In the genomic region with DNA sequence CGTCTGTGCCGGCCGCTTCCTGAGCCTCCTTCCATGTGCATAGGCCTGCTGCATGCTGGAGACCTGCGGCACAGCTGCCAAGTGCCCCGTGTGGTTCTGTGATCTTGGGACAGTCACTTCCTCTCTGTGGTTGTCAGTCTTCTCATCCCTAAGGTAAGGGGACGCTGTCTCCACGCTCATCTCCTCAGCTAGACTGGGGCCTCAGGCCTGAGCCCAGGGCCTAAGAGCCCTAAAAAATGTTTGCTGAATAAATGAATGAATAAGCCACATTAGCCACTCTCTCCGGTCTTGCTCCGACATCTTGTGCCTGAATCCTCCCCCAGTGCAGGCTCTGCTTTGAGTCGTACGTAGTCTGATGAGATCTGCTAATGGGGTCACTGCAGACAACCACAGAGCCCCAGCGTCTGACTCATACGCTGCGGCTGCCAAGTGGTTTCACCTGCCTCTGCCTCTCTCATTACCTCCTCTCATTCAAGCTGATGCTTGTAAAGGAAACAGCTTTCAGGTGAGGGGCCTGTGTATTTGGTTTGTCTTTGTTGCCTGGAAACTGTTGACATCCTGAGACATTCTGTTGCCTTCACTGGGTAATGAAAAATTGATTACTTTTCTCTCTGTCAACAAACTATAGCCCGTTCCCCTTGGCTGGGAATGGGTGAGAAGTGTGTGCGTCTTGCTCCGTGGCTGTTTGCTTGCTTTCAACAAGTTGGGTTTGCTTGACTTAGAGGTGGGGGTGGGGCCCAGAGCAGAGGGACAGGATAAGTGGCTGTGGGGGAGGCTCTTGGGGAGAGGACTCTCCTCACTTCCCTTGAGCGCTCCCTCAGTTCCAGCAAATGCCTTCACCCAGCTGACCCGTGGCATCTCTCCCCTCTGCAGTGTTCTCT, we compare ENCODE assay signal across 1 cellular context.
A peak's percentile ranks its signal among the peaks of the same experiment; 100 is the strongest.
TF ChIP-seq lines count a peak whose summit lies in the region.

No MANE protein-coding gene starts in this region.

TF ChIP-seq in K562, 482 proteins besides CTCF, POLR2A, EP300 and RAD21 (continued from another document and continues in another):
- TF ChIP-seq, protein P1, sequence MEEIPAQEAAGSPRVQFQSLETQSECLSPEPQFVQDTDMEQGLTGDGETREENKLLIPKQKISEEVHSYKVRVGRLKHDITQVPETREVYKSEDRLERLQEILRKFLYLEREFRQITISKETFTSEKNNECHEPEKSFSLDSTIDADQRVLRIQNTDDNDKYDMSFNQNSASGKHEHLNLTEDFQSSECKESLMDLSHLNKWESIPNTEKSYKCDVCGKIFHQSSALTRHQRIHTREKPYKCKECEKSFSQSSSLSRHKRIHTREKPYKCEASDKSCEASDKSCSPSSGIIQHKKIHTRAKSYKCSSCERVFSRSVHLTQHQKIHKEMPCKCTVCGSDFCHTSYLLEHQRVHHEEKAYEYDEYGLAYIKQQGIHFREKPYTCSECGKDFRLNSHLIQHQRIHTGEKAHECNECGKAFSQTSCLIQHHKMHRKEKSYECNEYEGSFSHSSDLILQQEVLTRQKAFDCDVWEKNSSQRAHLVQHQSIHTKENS (CRISPR knock-in tag; IDR thresholded peaks at IDR 0.05) = no peak
- TF ChIP-seq FOSL1 (tag; conservative IDR thresholded peaks at IDR 0.05) (peak; percentile 84), CREM (IDR thresholded peaks at IDR 0.05; ENCODE audit: low read depth) (peak; percentile 57; the same call in 1 of the 2 replicates), SMAD4 (CRISPR knock-in tag; conservative IDR thresholded peaks at IDR 0.05) (0 out of 2 replicates have a peak, but pooled peaks have one; percentile 45), TCF3 (CRISPR knock-in tag; IDR thresholded peaks at IDR 0.05) (0 out of 2 replicates have a peak, but pooled peaks have one; percentile 29), TAF7 (tag; IDR thresholded peaks at IDR 0.05) (no peak), ZBED1 (IDR thresholded peaks at IDR 0.05) (no peak), BHLHE40 (IDR thresholded peaks at IDR 0.05; ENCODE audit: low read length) (peak; percentile 45; the same call in 1 of the 2 replicates), CREBBP (IDR thresholded peaks at IDR 0.05; ENCODE audit: low read depth, low read length) (no peak), SRSF7 (optimal IDR thresholded peaks at IDR 0.05; ENCODE audit: low read depth, low read length) (no peak), ZNF766 (CRISPR knock-in tag; conservative IDR thresholded peaks at IDR 0.05) (no peak), ETV1 (tag; conservative IDR thresholded peaks at IDR 0.05; ENCODE audit: low read depth) (no peak), SMAD3 (CRISPR knock-in tag; conservative IDR thresholded peaks at IDR 0.05) (no peak), CEBPG (CRISPR knock-in tag; IDR thresholded peaks at IDR 0.05) (no peak), CEBPG (tag; conservative IDR thresholded peaks at IDR 0.05 in 1 of 2, IDR thresholded peaks at IDR 0.05 in 1 of 2) (no peak), SPI1 (IDR thresholded peaks at IDR 0.05; ENCODE audit: borderline replicate concordance, low read depth, low read length) (peak; percentile 93), TGIF2 (CRISPR knock-in tag; IDR thresholded peaks at IDR 0.05) (no peak), BRCA1 (IDR thresholded peaks at IDR 0.05) (no peak), BRCA1 (CRISPR knock-in tag; IDR thresholded peaks at IDR 0.05) (no peak), NFYB (IDR thresholded peaks at IDR 0.05; ENCODE audit: extremely low read depth, insufficient read length) (no peak), RHOXF2B (CRISPR knock-in tag; conservative IDR thresholded peaks at IDR 0.05) (no peak), TCFL5 (CRISPR knock-in tag; conservative IDR thresholded peaks at IDR 0.05) (no peak), YY1 (IDR thresholded peaks at IDR 0.05; ENCODE audit: borderline replicate concordance in 1 of 3, control insufficient read depth in 1 of 3, extremely low read depth in 1 of 3, insufficient read depth in 3 of 3, insufficient read length in 1 of 3, insufficient replicate concordance in 2 of 3, low read depth in 1 of 3, low read length in 2 of 3) (peak in 1 of 3 experiments; percentile 74), FOXK2 (conservative IDR thresholded peaks at IDR 0.05 in 1 of 2, IDR thresholded peaks at IDR 0.05 in 1 of 2; ENCODE audit: low read depth in 2 of 2) (no peak), SIRT6 (IDR thresholded peaks at IDR 0.05; ENCODE audit: low read depth, low read length) (no peak), KLF16 (IDR thresholded peaks at IDR 0.05) (peak; percentile 22; the same call in 1 of the 2 replicates), DNMT1 (IDR thresholded peaks at IDR 0.05) (no peak), ARID1B (IDR thresholded peaks at IDR 0.05) (peak; percentile 44; the same call in 1 of the 2 replicates), MCM7 (IDR thresholded peaks at IDR 0.05) (no peak), BRD4 (IDR thresholded peaks at IDR 0.05) (no peak), GTF2A2 (tag; IDR thresholded peaks at IDR 0.05) (no peak), NRF1 (conservative IDR thresholded peaks at IDR 0.05 in 1 of 2, IDR thresholded peaks at IDR 0.05 in 1 of 2) (no peak), ATF1 (CRISPR knock-in tag; IDR thresholded peaks at IDR 0.05) (no peak), ATF1 (tag; IDR thresholded peaks at IDR 0.05) (no peak), RB1 (IDR thresholded peaks at IDR 0.05; ENCODE audit: low read depth) (no peak), ZBTB1 (CRISPR knock-in tag; IDR thresholded peaks at IDR 0.05; ENCODE audit: borderline replicate concordance, low read depth) (peak; percentile 66; the same call in 1 of the 2 replicates)
- TF ChIP-seq, protein P2, sequence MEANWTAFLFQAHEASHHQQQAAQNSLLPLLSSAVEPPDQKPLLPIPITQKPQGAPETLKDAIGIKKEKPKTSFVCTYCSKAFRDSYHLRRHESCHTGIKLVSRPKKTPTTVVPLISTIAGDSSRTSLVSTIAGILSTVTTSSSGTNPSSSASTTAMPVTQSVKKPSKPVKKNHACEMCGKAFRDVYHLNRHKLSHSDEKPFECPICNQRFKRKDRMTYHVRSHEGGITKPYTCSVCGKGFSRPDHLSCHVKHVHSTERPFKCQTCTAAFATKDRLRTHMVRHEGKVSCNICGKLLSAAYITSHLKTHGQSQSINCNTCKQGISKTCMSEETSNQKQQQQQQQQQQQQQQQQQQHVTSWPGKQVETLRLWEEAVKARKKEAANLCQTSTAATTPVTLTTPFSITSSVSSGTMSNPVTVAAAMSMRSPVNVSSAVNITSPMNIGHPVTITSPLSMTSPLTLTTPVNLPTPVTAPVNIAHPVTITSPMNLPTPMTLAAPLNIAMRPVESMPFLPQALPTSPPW (CRISPR knock-in tag; IDR thresholded peaks at IDR 0.05) = no peak
- TF ChIP-seq, protein P3, sequence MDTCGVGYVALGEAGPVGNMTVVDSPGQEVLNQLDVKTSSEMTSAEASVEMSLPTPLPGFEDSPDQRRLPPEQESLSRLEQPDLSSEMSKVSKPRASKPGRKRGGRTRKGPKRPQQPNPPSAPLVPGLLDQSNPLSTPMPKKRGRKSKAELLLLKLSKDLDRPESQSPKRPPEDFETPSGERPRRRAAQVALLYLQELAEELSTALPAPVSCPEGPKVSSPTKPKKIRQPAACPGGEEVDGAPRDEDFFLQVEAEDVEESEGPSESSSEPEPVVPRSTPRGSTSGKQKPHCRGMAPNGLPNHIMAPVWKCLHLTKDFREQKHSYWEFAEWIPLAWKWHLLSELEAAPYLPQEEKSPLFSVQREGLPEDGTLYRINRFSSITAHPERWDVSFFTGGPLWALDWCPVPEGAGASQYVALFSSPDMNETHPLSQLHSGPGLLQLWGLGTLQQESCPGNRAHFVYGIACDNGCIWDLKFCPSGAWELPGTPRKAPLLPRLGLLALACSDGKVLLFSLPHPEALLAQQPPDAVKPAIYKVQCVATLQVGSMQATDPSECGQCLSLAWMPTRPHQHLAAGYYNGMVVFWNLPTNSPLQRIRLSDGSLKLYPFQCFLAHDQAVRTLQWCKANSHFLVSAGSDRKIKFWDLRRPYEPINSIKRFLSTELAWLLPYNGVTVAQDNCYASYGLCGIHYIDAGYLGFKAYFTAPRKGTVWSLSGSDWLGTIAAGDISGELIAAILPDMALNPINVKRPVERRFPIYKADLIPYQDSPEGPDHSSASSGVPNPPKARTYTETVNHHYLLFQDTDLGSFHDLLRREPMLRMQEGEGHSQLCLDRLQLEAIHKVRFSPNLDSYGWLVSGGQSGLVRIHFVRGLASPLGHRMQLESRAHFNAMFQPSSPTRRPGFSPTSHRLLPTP (IDR thresholded peaks at IDR 0.05; ENCODE audit: borderline replicate concordance, extremely low read depth, insufficient read length) = no peak
- TF ChIP-seq, protein P4, sequence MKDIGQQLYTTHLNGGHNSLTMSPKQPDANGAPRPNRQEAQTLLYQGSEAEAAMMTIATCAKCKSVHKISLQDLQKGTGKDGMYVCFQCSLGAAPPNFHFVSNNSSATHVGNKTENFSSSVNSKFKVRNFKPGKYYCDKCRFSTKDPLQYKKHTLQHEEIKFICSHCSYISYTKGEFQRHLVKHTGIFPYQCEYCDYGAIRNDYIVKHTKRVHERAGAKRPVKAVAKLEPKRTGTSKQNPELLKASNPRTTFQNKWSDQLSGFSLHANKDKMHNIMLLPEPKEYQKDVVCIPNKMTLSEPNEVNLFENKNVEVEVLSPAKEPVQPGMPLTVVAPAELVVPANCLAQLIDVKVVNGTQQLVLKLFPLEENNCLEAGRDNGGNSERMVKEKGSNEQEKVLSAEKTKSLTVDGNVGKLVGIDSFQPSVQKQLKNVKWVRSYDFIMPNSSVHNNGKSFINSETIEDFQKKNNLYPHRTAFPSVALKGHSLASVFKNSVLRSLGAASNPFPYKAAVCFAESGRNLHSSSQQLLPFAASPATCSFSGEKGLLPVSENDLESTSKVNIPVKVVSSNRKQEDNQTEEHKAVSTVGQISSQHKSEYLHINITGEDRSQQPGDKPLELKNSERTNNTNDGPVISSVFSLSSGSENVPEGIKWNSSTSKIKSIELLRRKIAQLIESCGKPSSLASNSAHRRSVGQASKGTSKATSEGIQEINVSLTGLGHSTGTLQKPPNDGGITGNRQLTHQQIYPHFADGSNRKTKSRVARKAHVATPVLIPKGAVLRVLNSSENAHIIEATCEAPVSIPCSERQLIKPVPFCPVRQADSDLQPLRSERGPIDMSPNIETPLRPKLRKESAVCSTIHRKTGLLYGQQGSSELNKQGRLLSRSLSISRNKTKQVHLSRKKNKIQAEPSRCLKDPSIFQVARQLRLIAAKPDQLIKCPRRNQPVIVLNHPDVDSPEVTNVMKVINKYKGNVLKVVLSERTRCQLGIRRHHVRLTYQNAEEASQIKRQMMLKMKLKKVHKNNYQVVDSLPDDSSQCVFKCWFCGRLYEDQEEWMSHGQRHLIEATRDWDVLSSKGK (CRISPR knock-in tag; IDR thresholded peaks at IDR 0.05) = no peak
- TF ChIP-seq, protein P5, sequence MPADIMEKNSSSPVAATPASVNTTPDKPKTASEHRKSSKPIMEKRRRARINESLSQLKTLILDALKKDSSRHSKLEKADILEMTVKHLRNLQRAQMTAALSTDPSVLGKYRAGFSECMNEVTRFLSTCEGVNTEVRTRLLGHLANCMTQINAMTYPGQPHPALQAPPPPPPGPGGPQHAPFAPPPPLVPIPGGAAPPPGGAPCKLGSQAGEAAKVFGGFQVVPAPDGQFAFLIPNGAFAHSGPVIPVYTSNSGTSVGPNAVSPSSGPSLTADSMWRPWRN (IDR thresholded peaks at IDR 0.05; ENCODE audit: low read depth) = peak; percentile 62; the same call in 1 of the 2 replicates
- TF ChIP-seq, protein P6, sequence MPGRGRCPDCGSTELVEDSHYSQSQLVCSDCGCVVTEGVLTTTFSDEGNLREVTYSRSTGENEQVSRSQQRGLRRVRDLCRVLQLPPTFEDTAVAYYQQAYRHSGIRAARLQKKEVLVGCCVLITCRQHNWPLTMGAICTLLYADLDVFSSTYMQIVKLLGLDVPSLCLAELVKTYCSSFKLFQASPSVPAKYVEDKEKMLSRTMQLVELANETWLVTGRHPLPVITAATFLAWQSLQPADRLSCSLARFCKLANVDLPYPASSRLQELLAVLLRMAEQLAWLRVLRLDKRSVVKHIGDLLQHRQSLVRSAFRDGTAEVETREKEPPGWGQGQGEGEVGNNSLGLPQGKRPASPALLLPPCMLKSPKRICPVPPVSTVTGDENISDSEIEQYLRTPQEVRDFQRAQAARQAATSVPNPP (IDR thresholded peaks at IDR 0.05; ENCODE audit: borderline replicate concordance, insufficient read depth, insufficient read length) = no peak
- TF ChIP-seq, protein P7, sequence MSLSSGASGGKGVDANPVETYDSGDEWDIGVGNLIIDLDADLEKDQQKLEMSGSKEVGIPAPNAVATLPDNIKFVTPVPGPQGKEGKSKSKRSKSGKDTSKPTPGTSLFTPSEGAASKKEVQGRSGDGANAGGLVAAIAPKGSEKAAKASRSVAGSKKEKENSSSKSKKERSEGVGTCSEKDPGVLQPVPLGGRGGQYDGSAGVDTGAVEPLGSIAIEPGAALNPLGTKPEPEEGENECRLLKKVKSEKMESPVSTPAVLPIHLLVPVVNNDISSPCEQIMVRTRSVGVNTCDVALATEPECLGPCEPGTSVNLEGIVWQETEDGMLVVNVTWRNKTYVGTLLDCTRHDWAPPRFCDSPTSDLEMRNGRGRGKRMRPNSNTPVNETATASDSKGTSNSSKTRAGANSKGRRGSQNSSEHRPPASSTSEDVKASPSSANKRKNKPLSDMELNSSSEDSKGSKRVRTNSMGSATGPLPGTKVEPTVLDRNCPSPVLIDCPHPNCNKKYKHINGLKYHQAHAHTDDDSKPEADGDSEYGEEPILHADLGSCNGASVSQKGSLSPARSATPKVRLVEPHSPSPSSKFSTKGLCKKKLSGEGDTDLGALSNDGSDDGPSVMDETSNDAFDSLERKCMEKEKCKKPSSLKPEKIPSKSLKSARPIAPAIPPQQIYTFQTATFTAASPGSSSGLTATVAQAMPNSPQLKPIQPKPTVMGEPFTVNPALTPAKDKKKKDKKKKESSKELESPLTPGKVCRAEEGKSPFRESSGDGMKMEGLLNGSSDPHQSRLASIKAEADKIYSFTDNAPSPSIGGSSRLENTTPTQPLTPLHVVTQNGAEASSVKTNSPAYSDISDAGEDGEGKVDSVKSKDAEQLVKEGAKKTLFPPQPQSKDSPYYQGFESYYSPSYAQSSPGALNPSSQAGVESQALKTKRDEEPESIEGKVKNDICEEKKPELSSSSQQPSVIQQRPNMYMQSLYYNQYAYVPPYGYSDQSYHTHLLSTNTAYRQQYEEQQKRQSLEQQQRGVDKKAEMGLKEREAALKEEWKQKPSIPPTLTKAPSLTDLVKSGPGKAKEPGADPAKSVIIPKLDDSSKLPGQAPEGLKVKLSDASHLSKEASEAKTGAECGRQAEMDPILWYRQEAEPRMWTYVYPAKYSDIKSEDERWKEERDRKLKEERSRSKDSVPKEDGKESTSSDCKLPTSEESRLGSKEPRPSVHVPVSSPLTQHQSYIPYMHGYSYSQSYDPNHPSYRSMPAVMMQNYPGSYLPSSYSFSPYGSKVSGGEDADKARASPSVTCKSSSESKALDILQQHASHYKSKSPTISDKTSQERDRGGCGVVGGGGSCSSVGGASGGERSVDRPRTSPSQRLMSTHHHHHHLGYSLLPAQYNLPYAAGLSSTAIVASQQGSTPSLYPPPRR (CRISPR knock-in tag; IDR thresholded peaks at IDR 0.05; ENCODE audit: borderline replicate concordance) = no peak
- TF ChIP-seq, protein P8, sequence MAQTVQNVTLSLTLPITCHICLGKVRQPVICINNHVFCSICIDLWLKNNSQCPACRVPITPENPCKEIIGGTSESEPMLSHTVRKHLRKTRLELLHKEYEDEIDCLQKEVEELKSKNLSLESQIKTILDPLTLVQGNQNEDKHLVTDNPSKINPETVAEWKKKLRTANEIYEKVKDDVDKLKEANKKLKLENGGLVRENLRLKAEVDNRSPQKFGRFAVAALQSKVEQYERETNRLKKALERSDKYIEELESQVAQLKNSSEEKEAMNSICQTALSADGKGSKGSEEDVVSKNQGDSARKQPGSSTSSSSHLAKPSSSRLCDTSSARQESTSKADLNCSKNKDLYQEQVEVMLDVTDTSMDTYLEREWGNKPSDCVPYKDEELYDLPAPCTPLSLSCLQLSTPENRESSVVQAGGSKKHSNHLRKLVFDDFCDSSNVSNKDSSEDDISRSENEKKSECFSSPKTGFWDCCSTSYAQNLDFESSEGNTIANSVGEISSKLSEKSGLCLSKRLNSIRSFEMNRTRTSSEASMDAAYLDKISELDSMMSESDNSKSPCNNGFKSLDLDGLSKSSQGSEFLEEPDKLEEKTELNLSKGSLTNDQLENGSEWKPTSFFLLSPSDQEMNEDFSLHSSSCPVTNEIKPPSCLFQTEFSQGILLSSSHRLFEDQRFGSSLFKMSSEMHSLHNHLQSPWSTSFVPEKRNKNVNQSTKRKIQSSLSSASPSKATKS (CRISPR knock-in tag; IDR thresholded peaks at IDR 0.05) = no peak
